In genomic region chr1:19454265-19455198, GRCh38 we compare ENCODE assay signal across 10 cellular contexts. TPM values are rescaled to one million over a fixed set of nuclear protein-coding genes. Genes with fewer than 3 reads are reported as not detected.
DNase-seq lines count a peak whose midpoint lies in the region; ATAC-seq and TF ChIP-seq lines count a peak whose summit lies in the region.
"Had no signal": no experiment of that assay in that cellular context is flagged by ENCODE, and none has a peak within 500 bp of the region (broad histone marks: within the 10 kb centered on the region; RNA-seq: fewer than 3 reads in every experiment).

No MANE protein-coding gene starts in this region.

- no peaks in the 10 kb centered on the region for H3K9me3 Mint-ChIP-seq in CD8-positive, alpha-beta memory T cell

- CTCF ChIA-PET in CD8-positive, alpha-beta memory T cell (lab: Charles Lee), result interaction anchor here (1.0 to 1.3 kb wide), 2 partner anchors 16 to 128 kb away, joined by 3 to 4 read pairs; no protein-coding TSS in a partner anchor

- intact Hi-C loops in heart left ventricle (cut with DNase I) (no loop called here), psoas muscle (cut with DNase I) (no loop called here)

- no peak overlapping the region for H3K4me3 ChIP-seq in CD8-positive, alpha-beta memory T cell (ENCODE audit: low read length)
- H3K4me3 ChIP-seq in heart left ventricle (peak overlapping the region in 1 of 12 donors; percentile 15), psoas muscle (no peak overlapping the region)

- H3K9me3 ChIP-seq in CD8-positive, alpha-beta memory T cell (ENCODE audit: low read length), result no peaks in the 10 kb centered on the region
- H3K9me3 ChIP-seq in heart left ventricle (no peaks in the 10 kb centered on the region), psoas muscle (no peaks in the 10 kb centered on the region)

- peaks cover 0 to 16% (median 0%) of the 10 kb centered on the region in 3 donors for H3K36me3 Mint-ChIP-seq in CD8-positive, alpha-beta memory T cell

- no peak for TF ChIP-seq POLR2A in heart left ventricle (IDR thresholded peaks at IDR 0.05)

- ATAC-seq in heart left ventricle (peak in 3 of 4 donors; percentile 14 to 36 (median 14)), psoas muscle (no peak), GM21381 (IDR thresholded peaks at IDR 0.05; ENCODE audit: unreplicated experiment) (no peak), HG02938 (IDR thresholded peaks at IDR 0.05; ENCODE audit: unreplicated experiment) (no peak), HG02973 (IDR thresholded peaks at IDR 0.05; ENCODE audit: unreplicated experiment) (no peak)
- ATAC-seq: esophagus mucosa had no signal

- H3K4me1 ChIP-seq in CD8-positive, alpha-beta memory T cell (ENCODE audit: insufficient read depth, low read length), result peaks cover 91% of the 10 kb centered on the region
- H3K4me1 ChIP-seq in heart left ventricle (peaks cover 10 to 100% (median 97%) of the 10 kb centered on the region in 12 donors), psoas muscle (peaks cover 100% of the 10 kb centered on the region)

- peaks cover 83 to 98% (median 94%) of the 10 kb centered on the region in 3 donors for H3K4me1 Mint-ChIP-seq in CD8-positive, alpha-beta memory T cell

- H3K27ac ChIP-seq in CD8-positive, alpha-beta memory T cell (ENCODE audit: low read depth, low read length), result no peak overlapping the region
- H3K27ac ChIP-seq in heart left ventricle, result peak overlapping the region in 10 of 12 donors; percentile 20 to 93 (median 56)
- H3K27ac ChIP-seq in psoas muscle, result peak overlapping the region; percentile 13

- no peaks in the 10 kb centered on the region for H3K36me3 ChIP-seq in CD8-positive, alpha-beta memory T cell (ENCODE audit: insufficient read depth, low read length)
- H3K36me3 ChIP-seq in heart left ventricle, result no peaks in the 10 kb centered on the region
- H3K36me3 ChIP-seq in psoas muscle (ENCODE audit: insufficient read depth in 1 of 2, low read depth in 1 of 2), result no peaks in the 10 kb centered on the region

- H3K27me3 ChIP-seq in CD8-positive, alpha-beta memory T cell (ENCODE audit: insufficient read depth, low read length, poor library complexity, severe bottlenecking), result no peaks in the 10 kb centered on the region
- H3K27me3 ChIP-seq in heart left ventricle (no peaks in the 10 kb centered on the region), psoas muscle (ENCODE audit: insufficient read depth in 3 of 3, low read length in 2 of 3) (no peaks in the 10 kb centered on the region)

- H3K27me3 Mint-ChIP-seq in CD8-positive, alpha-beta memory T cell, result no peaks in the 10 kb centered on the region

- H3K27ac Mint-ChIP-seq in CD8-positive, alpha-beta memory T cell, result peak overlapping the region; percentile 73 to 95 (median 88)

- POLR2A ChIA-PET in CD8-positive, alpha-beta memory T cell (lab: Charles Lee), result interaction anchor here (1.1 kb wide), 1 partner anchor 24 kb away, joined by 3 read pairs; no protein-coding TSS in a partner anchor

- 43 to 49% (median 48%) methylated on average over 13 of the region's 13 CpGs for WGBS in heart left ventricle, 4 donors
- WGBS in psoas muscle, 3 donors, result 42 to 53% (median 46%) methylated on average over 13 of the region's 13 CpGs

- TF ChIP-seq CTCF in heart left ventricle (IDR thresholded peaks at IDR 0.05) (no peak), psoas muscle (IDR thresholded peaks at IDR 0.05) (no peak)

- DNase-seq in CD8-positive, alpha-beta memory T cell, result no peak
- peak; percentile 47 for DNase-seq in UCSD-AML1 (lab: John Stamatoyannopoulos, UW; ENCODE audit: unreplicated experiment)
- peak in 2 of 5 donors; percentile 72 to 74 for DNase-seq in heart left ventricle
- no peak for DNase-seq in psoas muscle
- DNase-seq in COR-L47 (lab: John Stamatoyannopoulos, UW), result no peak
- DNase-seq: activated CD4-positive, alpha-beta T cell treated with anti-CD3 and anti-CD28 coated beads for 4 hours had no signal

- H3K4me3 Mint-ChIP-seq in CD8-positive, alpha-beta memory T cell, result peak overlapping the region in 6 of 7 donors; percentile 13 to 67 (median 38)

RNA-seq across cellular contexts. Expression of gene CAPZB, which starts 30.8 kb away (rescaled TPM):
- total RNA-seq in CD8-positive, alpha-beta memory T cell, result 100 to 1,000 TPM; 284 to 289 TPM
- polyA plus RNA-seq in CD8-positive, alpha-beta memory T cell, result 540 TPM
- total RNA-seq in heart left ventricle, result 100 to 1,000 TPM in 8 of 9 donors, 10 to 100 TPM in 1; 77.8 to 348 (median 237) TPM
- 100 to 1,000 TPM; 228 to 255 TPM for polyA plus RNA-seq in heart left ventricle
- total RNA-seq in psoas muscle, result 100 to 1,000 TPM; 207 to 284 (median 232) TPM
- 100 to 1,000 TPM; 179 to 261 (median 206) TPM for polyA plus RNA-seq in psoas muscle

Comparison
In these comparisons a context has a peak if more than half of its experiments do, and no peak if none do; other contexts are left out.
1. ATAC-seq: peak in heart left ventricle (3 of 4); none in psoas muscle (0 of 4), GM21381 (single experiment), HG02938 (single experiment) and HG02973 (single experiment).